10 cellular contexts compared by ENCODE assay signal in the genomic region with DNA sequence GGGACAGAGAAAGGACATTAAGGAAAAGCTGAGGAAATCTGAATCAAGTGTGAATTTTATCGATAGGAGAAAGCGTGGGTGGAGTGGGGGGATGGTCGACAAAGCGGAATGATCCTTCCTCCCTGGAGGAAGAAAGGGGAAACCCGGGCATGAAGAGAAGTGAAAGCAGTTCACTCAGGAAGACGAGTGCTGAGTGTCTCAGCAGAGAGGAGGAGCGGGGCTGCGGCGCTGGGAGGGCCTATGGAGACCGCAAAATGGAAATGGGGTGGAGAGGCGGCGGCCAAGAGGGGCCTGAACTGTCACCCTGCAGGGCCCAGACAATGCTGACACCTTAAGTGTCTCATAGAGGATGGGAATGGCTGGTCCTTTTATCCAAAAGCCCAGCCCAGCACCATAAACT. TPM values are rescaled to one million over a fixed set of nuclear protein-coding genes. Genes with fewer than 3 reads are reported as not detected.
DNase-seq lines count a peak whose midpoint lies in the region; TF ChIP-seq lines count a peak whose summit lies in the region.
"Had no signal": no experiment of that assay in that cellular context is flagged by ENCODE, and none has a peak within 500 bp of the region (broad histone marks: within the 10 kb centered on the region; RNA-seq: fewer than 3 reads in every experiment).

No MANE protein-coding gene starts in this region.

- H3K27ac Mint-ChIP-seq in CD4-positive, alpha-beta memory T cell: peak overlapping the region; percentile 4 to 88 (median 70)

- intact Hi-C loops in CD4-positive, alpha-beta memory T cell (cut with micrococcal nuclease): no loop called here

- H3K4me1 Mint-ChIP-seq in CD4-positive, alpha-beta memory T cell: peaks cover 53 to 71% (median 62%) of the 10 kb centered on the region in 4 donors

- peak overlapping the region in 6 of 8 donors; percentile 46 to 73 (median 63) for H3K4me3 Mint-ChIP-seq in CD4-positive, alpha-beta memory T cell

- no peaks in the 10 kb centered on the region for H3K9me3 ChIP-seq in CD4-positive, alpha-beta memory T cell (ENCODE audit: control insufficient read depth in 1 of 2, low read length in 2 of 2)

- H3K36me3 Mint-ChIP-seq in CD4-positive, alpha-beta memory T cell: peaks cover 4 to 29% of the 10 kb centered on the region in 2 donors

- CTCF ChIA-PET in CD4-positive, alpha-beta memory T cell (lab: Charles Lee; ENCODE audit: partially characterized antibody): no interaction called here
- CTCF ChIA-PET in RWPE1 (lab: Yijun Ruan, JAX): no interaction called here

- no peak for TF ChIP-seq CTCF in RWPE1 (conservative IDR thresholded peaks at IDR 0.05; ENCODE audit: low read depth)

- H3K36me3 ChIP-seq in CD4-positive, alpha-beta memory T cell (ENCODE audit: insufficient read depth, low read length): no peaks in the 10 kb centered on the region

- peaks cover 49% of the 10 kb centered on the region for H3K4me1 ChIP-seq in CD4-positive, alpha-beta memory T cell (ENCODE audit: insufficient read depth, low read length)

- no peak overlapping the region for H3K4me3 ChIP-seq in CD4-positive, alpha-beta memory T cell (ENCODE audit: low read length in 2 of 2)
- H3K4me3 ChIP-seq: PC-9 had no signal

- POLR2A ChIA-PET in CD4-positive, alpha-beta memory T cell (lab: Charles Lee; ENCODE audit: partially characterized antibody): no interaction called here
- POLR2A ChIA-PET in RWPE1 (lab: Yijun Ruan, JAX; ENCODE audit: low non-redundant PET): interaction anchor here (0.7 kb wide), 1 partner anchor 9 kb away, joined by 3 read pairs; a partner anchor contains a TSS

- DNase-seq in CD4-positive, alpha-beta memory T cell: no peak
- no peak for DNase-seq in RWPE1 (ENCODE audit: low spot score)
- peak; percentile 42 for DNase-seq in globus pallidus (ENCODE audit: low spot score)
- DNase-seq in pons (ENCODE audit: low spot score): peak; percentile 56
- no peak for DNase-seq in NCI-H1694 treated with DMSO at 0.1 percent for 48 hours (lab: John Stamatoyannopoulos, UW)
- DNase-seq in NCI-H146 (lab: John Stamatoyannopoulos, UW): no peak
- DNase-seq in NCI-H524 (lab: John Stamatoyannopoulos, UW): no peak
- DNase-seq in NCI-H187 treated with DMSO at 0.1 percent for 48 hours (lab: John Stamatoyannopoulos, UW): no peak
- DNase-seq: PC-9; stimulated activated naive CD4-positive, alpha-beta T cell treated with Interleukin-2 at 50 U/mL for 16 hours had no signal

- H3K27me3 Mint-ChIP-seq in CD4-positive, alpha-beta memory T cell: no peaks in the 10 kb centered on the region

- no peaks in the 10 kb centered on the region for H3K27me3 ChIP-seq in CD4-positive, alpha-beta memory T cell (ENCODE audit: insufficient read depth, low read length)

- H3K27ac ChIP-seq in CD4-positive, alpha-beta memory T cell (ENCODE audit: low read depth, low read length): no peak overlapping the region
- peak overlapping the region; percentile 55 for H3K27ac ChIP-seq in RWPE1
- H3K27ac ChIP-seq: PC-9 had no signal

- no peaks in the 10 kb centered on the region for H3K9me3 Mint-ChIP-seq in CD4-positive, alpha-beta memory T cell

RNA-seq across cellular contexts. Expression of a gene that starts 8.7 kb away (rescaled TPM):
- 10 to 100 TPM; 33.8 to 35.6 TPM for total RNA-seq in CD4-positive, alpha-beta memory T cell
- 10 to 100 TPM; 27.1 to 40.2 TPM for polyA plus RNA-seq in CD4-positive, alpha-beta memory T cell

RNA-seq across cellular contexts. Expression of a gene that starts 25.0 kb away (rescaled TPM):
- total RNA-seq in CD4-positive, alpha-beta memory T cell: 10 to 100 TPM; 17.7 to 19.0 TPM
- 10 to 100 TPM in 1 of 2 donors, 1 to 10 TPM in 1; 1.3 to 11.8 TPM for polyA plus RNA-seq in CD4-positive, alpha-beta memory T cell

Comparison
In these comparisons a context has a peak if more than half of its experiments do, and no peak if none do; other contexts are left out.
1. DNase-seq: peak in globus pallidus (single experiment) and pons (single experiment); none in CD4-positive, alpha-beta memory T cell (0 of 5), RWPE1 (single experiment), NCI-H1694 treated with DMSO at 0.1 percent for 48 hours (single experiment), NCI-H146 (single experiment), NCI-H524 (0 of 2) and NCI-H187 treated with DMSO at 0.1 percent for 48 hours (single experiment).